In genomic region chr12:58919271-58920101, GRCh38 we compare ENCODE assay signal across 8 cellular contexts. TPM values are rescaled to one million over a fixed set of nuclear protein-coding genes. Genes with fewer than 3 reads are reported as not detected.
DNase-seq lines count a peak whose midpoint lies in the region; ATAC-seq lines count a peak whose summit lies in the region.

No MANE protein-coding gene starts in this region.

- no peak overlapping the region for H3K4me3 Mint-ChIP-seq in activated naive CD8-positive, alpha-beta T cell treated with anti-CD3 and anti-CD28 coated beads, Interleukin-2, amount 50 U/mL, for 24 hours

- H3K36me3 Mint-ChIP-seq in activated naive CD8-positive, alpha-beta T cell treated with anti-CD3 and anti-CD28 coated beads, Interleukin-2, amount 50 U/mL, for 24 hours (ENCODE audit: low read depth): no peaks in the 10 kb centered on the region

- intact Hi-C loops in sciatic nerve (cut with DNase I): no loop called here

- peaks cover 8% of the 10 kb centered on the region for H3K4me1 Mint-ChIP-seq in activated naive CD8-positive, alpha-beta T cell treated with anti-CD3 and anti-CD28 coated beads, Interleukin-2, amount 50 U/mL, for 24 hours

- DNase-seq in NCI-H2196 (lab: John Stamatoyannopoulos, UW; ENCODE audit: unreplicated experiment) (peak; percentile 37), NCI-H2196 treated with DMSO at 0.1 percent for 48 hours (lab: John Stamatoyannopoulos, UW; ENCODE audit: unreplicated experiment) (no peak), HT-29 (ENCODE audit: low spot score) (peak; percentile 64), hepatic stellate cell (ENCODE audit: low spot score) (peak; percentile 30), sciatic nerve (ENCODE audit: low spot score) (peak; percentile 74)
- no peak for DNase-seq in activated naive CD8-positive, alpha-beta T cell treated with anti-CD3 and anti-CD28 coated beads, Interleukin-2, amount 50 U/mL, for 24 hours
- no peak for DNase-seq in stimulated activated naive CD4-positive, alpha-beta T cell treated with Interleukin-2 at 50 U/mL for 16 hours (lab: John Stamatoyannopoulos, UW)

- no peaks in the 10 kb centered on the region for H3K9me3 Mint-ChIP-seq in activated naive CD8-positive, alpha-beta T cell treated with anti-CD3 and anti-CD28 coated beads, Interleukin-2, amount 50 U/mL, for 24 hours

- no peak overlapping the region for H3K27ac Mint-ChIP-seq in activated naive CD8-positive, alpha-beta T cell treated with anti-CD3 and anti-CD28 coated beads, Interleukin-2, amount 50 U/mL, for 24 hours

- peak; percentile 33 for ATAC-seq in activated naive CD8-positive, alpha-beta T cell treated with anti-CD3 and anti-CD28 coated beads, Interleukin-2, amount 50 U/mL, for 24 hours
- ATAC-seq in sciatic nerve: peak; percentile 31
- no peak for ATAC-seq in HG02623 (IDR thresholded peaks at IDR 0.05; ENCODE audit: unreplicated experiment)

- peaks cover 35% of the 10 kb centered on the region for H3K27me3 Mint-ChIP-seq in activated naive CD8-positive, alpha-beta T cell treated with anti-CD3 and anti-CD28 coated beads, Interleukin-2, amount 50 U/mL, for 24 hours

RNA-seq across cellular contexts. Expression of gene LRIG3, which starts 0.8 kb away (rescaled TPM):
- 9.8 and 10.7 TPM in 2 replicates for total RNA-seq in HT-29 (2014; rRNA removed; shearing (Covaris generic))
- total RNA-seq in sciatic nerve: 54.2 TPM

Comparison
In these comparisons a context has a peak if more than half of its experiments do, and no peak if none do; other contexts are left out.
1. DNase-seq: peak in NCI-H2196 (single experiment), HT-29 (single experiment), hepatic stellate cell (single experiment) and sciatic nerve (single experiment); none in NCI-H2196 treated with DMSO at 0.1 percent for 48 hours (single experiment), activated naive CD8-positive, alpha-beta T cell treated with anti-CD3 and anti-CD28 coated beads, Interleukin-2, amount 50 U/mL, for 24 hours (single experiment) and stimulated activated naive CD4-positive, alpha-beta T cell treated with Interleukin-2 at 50 U/mL for 16 hours (single experiment).